18 cellular contexts compared by ENCODE assay signal in the genomic region with DNA sequence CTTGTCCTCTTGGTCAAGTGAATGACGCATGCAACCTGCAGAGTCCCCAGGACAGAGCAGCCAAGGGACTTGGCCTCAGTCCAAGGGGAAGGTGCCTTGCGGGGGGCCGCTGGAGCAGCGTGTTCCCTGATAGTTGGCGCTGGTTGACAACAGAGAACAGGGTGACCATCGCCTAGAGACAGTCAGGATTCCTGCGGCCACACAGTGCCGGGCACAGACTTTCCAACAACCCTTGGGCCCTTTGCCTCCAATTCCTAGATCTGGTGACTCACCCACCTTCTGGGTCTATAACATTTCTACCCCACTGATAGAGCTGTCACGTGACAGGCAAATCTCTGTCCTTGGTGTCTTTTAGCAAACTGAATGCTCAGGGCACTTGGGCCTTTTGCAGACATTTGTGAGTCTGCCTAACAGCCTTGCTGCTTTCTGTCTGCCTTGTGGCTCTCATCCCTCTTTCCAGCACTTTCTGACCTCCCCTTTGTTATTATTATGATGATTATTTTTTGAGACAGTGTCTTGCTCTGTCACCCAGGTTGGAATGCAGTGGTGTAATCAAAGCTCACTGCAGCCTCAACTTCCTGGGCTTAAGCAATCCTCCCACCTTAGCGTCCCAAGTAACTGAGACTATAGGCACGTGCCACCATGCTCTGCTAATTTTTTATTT. TPM values are rescaled to one million over a fixed set of nuclear protein-coding genes. Genes with fewer than 3 reads are reported as not detected.
"Had no signal": no experiment of that assay in that cellular context is flagged by ENCODE, and none has a peak within 500 bp of the region (broad histone marks: within the 10 kb centered on the region; RNA-seq: fewer than 3 reads in every experiment).

No MANE protein-coding gene starts in this region.

- H3K4me2 ChIP-seq: smooth muscle cell had no signal

- H3K27me3 ChIP-seq: right atrium auricular region, tibial artery had no signal

- DNase-seq: activated CD4-positive, alpha-beta memory T cell treated with anti-CD3 and anti-CD28 coated beads, Interleukin-2, amount 10 ng/mL, durations not matched to agents 7 days and 5 days; activated CD4-positive, CD25-positive, alpha-beta regulatory T cell treated with anti-CD3 and anti-CD28 coated beads, Interleukin-2, amount 50 U/mL, for 72 hours; activated CD8-positive, alpha-beta memory T cell treated with anti-CD3 and anti-CD28 coated beads, Interleukin-2, amount 50 U/mL, for 4 hours; activated naive CD4-positive, alpha-beta T cell treated with Interleukin-2 at 50 U/mL for 16 hours; activated naive CD8-positive, alpha-beta T cell treated with anti-CD3 and anti-CD28 coated beads, Interleukin-2, amount 50 U/mL, for 24 hours; dermis blood vessel endothelial cell; endodermal cell; glutamatergic neuron; immature natural killer cell; mucosa of descending colon; natural killer cell; nucleus accumbens; tibial artery had no signal

- H3K4me3 ChIP-seq: mucosa of descending colon, right atrium auricular region, smooth muscle cell, tibial artery had no signal

- H3K9me3 Mint-ChIP-seq: activated CD4-positive, alpha-beta memory T cell treated with anti-CD3 and anti-CD28 coated beads, Interleukin-2, amount 10 ng/mL, durations not matched to agents 7 days and 5 days; activated naive CD8-positive, alpha-beta T cell treated with anti-CD3 and anti-CD28 coated beads, Interleukin-2, amount 50 U/mL, for 24 hours; activated T-helper 1 cell treated with anti-CD3 and anti-CD28 coated beads, Interleukin-12 subunit alpha, Interleukin-12 subunit beta, Interleukin-2, Interleukin-4 antibody, amounts not matched to agents 30 ng/mL and 10 ng/mL and 1 ng/mL, durations not matched to agents 14 hours and 24 hours and 36 hours; central memory CD8-positive, alpha-beta T cell; endodermal cell; immature natural killer cell; natural killer cell; stimulated activated effector memory CD8-positive, alpha-beta T cell treated with anti-CD3 and anti-CD28 coated beads, Interleukin-12 subunit alpha, Interleukin-12 subunit beta, amount 100 ng/mL, for 72 hours had no signal

- H3K9me3 ChIP-seq: mucosa of descending colon, right atrium auricular region, tibial artery had no signal

- H3K27me3 Mint-ChIP-seq: activated CD4-positive, alpha-beta memory T cell treated with anti-CD3 and anti-CD28 coated beads, Interleukin-2, amount 10 ng/mL, durations not matched to agents 7 days and 5 days; activated naive CD8-positive, alpha-beta T cell treated with anti-CD3 and anti-CD28 coated beads, Interleukin-2, amount 50 U/mL, for 24 hours; central memory CD8-positive, alpha-beta T cell had no signal

- H3K4me1 Mint-ChIP-seq: activated CD4-positive, alpha-beta memory T cell treated with anti-CD3 and anti-CD28 coated beads, Interleukin-2, amount 10 ng/mL, durations not matched to agents 7 days and 5 days; activated naive CD8-positive, alpha-beta T cell treated with anti-CD3 and anti-CD28 coated beads, Interleukin-2, amount 50 U/mL, for 24 hours; central memory CD8-positive, alpha-beta T cell; immature natural killer cell; natural killer cell; stimulated activated effector memory CD8-positive, alpha-beta T cell treated with anti-CD3 and anti-CD28 coated beads, Interleukin-12 subunit alpha, Interleukin-12 subunit beta, amount 100 ng/mL, for 72 hours had no signal

- H3K27ac ChIP-seq: right atrium auricular region, tibial artery had no signal

- H3K36me3 Mint-ChIP-seq: natural killer cell had no signal

- H3K4me1 ChIP-seq: right atrium auricular region, tibial artery had no signal

- H3K27ac Mint-ChIP-seq: activated CD4-positive, alpha-beta memory T cell treated with anti-CD3 and anti-CD28 coated beads, Interleukin-2, amount 10 ng/mL, durations not matched to agents 7 days and 5 days; activated naive CD8-positive, alpha-beta T cell treated with anti-CD3 and anti-CD28 coated beads, Interleukin-2, amount 50 U/mL, for 24 hours; activated T-helper 1 cell treated with anti-CD3 and anti-CD28 coated beads, Interleukin-12 subunit alpha, Interleukin-12 subunit beta, Interleukin-2, Interleukin-4 antibody, amounts not matched to agents 30 ng/mL and 10 ng/mL and 1 ng/mL, durations not matched to agents 14 hours and 24 hours and 36 hours; endodermal cell; immature natural killer cell; natural killer cell; stimulated activated effector memory CD8-positive, alpha-beta T cell treated with anti-CD3 and anti-CD28 coated beads, Interleukin-12 subunit alpha, Interleukin-12 subunit beta, amount 100 ng/mL, for 72 hours had no signal

- H3K4me3 Mint-ChIP-seq: activated CD4-positive, alpha-beta memory T cell treated with anti-CD3 and anti-CD28 coated beads, Interleukin-2, amount 10 ng/mL, durations not matched to agents 7 days and 5 days; activated naive CD8-positive, alpha-beta T cell treated with anti-CD3 and anti-CD28 coated beads, Interleukin-2, amount 50 U/mL, for 24 hours; activated T-helper 1 cell treated with anti-CD3 and anti-CD28 coated beads, Interleukin-12 subunit alpha, Interleukin-12 subunit beta, Interleukin-2, Interleukin-4 antibody, amounts not matched to agents 30 ng/mL and 10 ng/mL and 1 ng/mL, durations not matched to agents 14 hours and 24 hours and 36 hours; central memory CD8-positive, alpha-beta T cell; endodermal cell; immature natural killer cell; natural killer cell; stimulated activated effector memory CD8-positive, alpha-beta T cell treated with anti-CD3 and anti-CD28 coated beads, Interleukin-12 subunit alpha, Interleukin-12 subunit beta, amount 100 ng/mL, for 72 hours had no signal

- ATAC-seq: activated naive CD8-positive, alpha-beta T cell treated with anti-CD3 and anti-CD28 coated beads, Interleukin-2, amount 50 U/mL, for 24 hours; mucosa of descending colon; natural killer cell; stimulated activated effector memory CD8-positive, alpha-beta T cell treated with anti-CD3 and anti-CD28 coated beads, Interleukin-12 subunit alpha, Interleukin-12 subunit beta, amount 100 ng/mL, for 72 hours had no signal

RNA-seq across cellular contexts. Expression of gene NTN3, which starts 23.0 kb away (rescaled TPM):
- total RNA-seq: activated CD4-positive, alpha-beta memory T cell treated with anti-CD3 and anti-CD28 coated beads, Interleukin-2, amount 10 ng/mL, durations not matched to agents 7 days and 5 days; activated T-helper 1 cell treated with anti-CD3 and anti-CD28 coated beads, Interleukin-12 subunit alpha, Interleukin-12 subunit beta, Interleukin-2, Interleukin-4 antibody, amounts not matched to agents 30 ng/mL and 10 ng/mL and 1 ng/mL, durations not matched to agents 14 hours and 24 hours and 36 hours; dermis blood vessel endothelial cell; natural killer cell had no signal
- polyA plus RNA-seq: immature natural killer cell had no signal
